Comparison of ENCODE assay signal across 13 cellular contexts in genomic region chr2:150339282-150339681, GRCh38.
DNase-seq lines count a peak whose midpoint lies in the region; ATAC-seq and TF ChIP-seq lines count a peak whose summit lies in the region.
"Had no signal": no experiment of that assay in that cellular context is flagged by ENCODE, and none has a peak within 500 bp of the region (broad histone marks: within the 10 kb centered on the region; RNA-seq: fewer than 3 reads in every experiment).

No MANE protein-coding gene starts in this region.

- H3K4me3 ChIP-seq in IMR-90 (ENCODE audit: insufficient read depth, low read depth, low read length) (no peak overlapping the region), epithelial cell of esophagus (ENCODE audit: low read length) (no peak overlapping the region), mesenchymal stem cell (ENCODE audit: insufficient read depth in 1 of 2, low read depth in 1 of 2, low read length in 2 of 2) (no peak overlapping the region), BE2C (ENCODE audit: low read depth, low read length) (no peak overlapping the region)
- H3K4me3 ChIP-seq: A549; BLaER1 treated with 17β-estradiol and CSF1 and Interleukin-3, amounts not matched to agents 10 nM and 100 nM; Peyer's patch had no signal

- no peaks in the 10 kb centered on the region for H3K79me1 ChIP-seq in IMR-90 (ENCODE audit: low read depth in 1 of 2, low read length in 2 of 2)
- H3K79me1 ChIP-seq in mesenchymal stem cell (replicated peaks; ENCODE audit: low read length, poor library complexity, severe bottlenecking) = no peaks in the 10 kb centered on the region

- H2AK5ac ChIP-seq in IMR-90 (ENCODE audit: low read depth, low read length) (no peak overlapping the region), mesenchymal stem cell (ENCODE audit: low read length, severe bottlenecking) (no peak overlapping the region)

- no peak overlapping the region for H3K4ac ChIP-seq in IMR-90 (ENCODE audit: low read depth, low read length)
- H3K4ac ChIP-seq in mesenchymal stem cell (ENCODE audit: low read depth in 1 of 2, low read length in 2 of 2) = no peak overlapping the region

- no peak overlapping the region for H2BK20ac ChIP-seq in IMR-90 (ENCODE audit: low read depth, low read length)

- H3K4me3 Mint-ChIP-seq in Calu3 (ENCODE audit: low read depth, unreplicated experiment) = no peak overlapping the region
- H3K4me3 Mint-ChIP-seq: CD8-positive, alpha-beta T cell had no signal

- H3K14ac ChIP-seq in IMR-90 (replicated peaks; ENCODE audit: low read depth, low read length) (no peak overlapping the region), mesenchymal stem cell (ENCODE audit: low read length in 2 of 2) (no peak overlapping the region)

- 100% methylated on average over 1 of the region's 1 CpG; no CpG with 5 or more reads in 1 of the 2 experiments for WGBS in IMR-90 (ENCODE audit: extremely low coverage in 2 of 2, insufficient read length in 1 of 2), 2 experiments
- 96% methylated on average over 1 of the region's 1 CpG for WGBS in mesenchymal stem cell

- H3K4me1 Mint-ChIP-seq in Calu3 (ENCODE audit: low read depth, unreplicated experiment) = no peaks in the 10 kb centered on the region

- no peak overlapping the region for H3K27ac Mint-ChIP-seq in Calu3 (ENCODE audit: unreplicated experiment)
- H3K27ac Mint-ChIP-seq: CD8-positive, alpha-beta T cell had no signal

- H4K91ac ChIP-seq in IMR-90 (ENCODE audit: insufficient read depth, low read depth, low read length) (no peak overlapping the region), mesenchymal stem cell (ENCODE audit: low read length) (no peak overlapping the region)

- no peak overlapping the region for H2AFZ ChIP-seq in IMR-90 (replicated peaks; ENCODE audit: low read length, poor library complexity)
- H2AFZ ChIP-seq in mesenchymal stem cell (ENCODE audit: low read depth, low read length) = no peak overlapping the region

- H2BK120ac ChIP-seq in IMR-90 (ENCODE audit: low read depth, low read length) (no peak overlapping the region), mesenchymal stem cell (ENCODE audit: low read depth, low read length) (no peak overlapping the region)

- no peaks in the 10 kb centered on the region for H4K20me1 ChIP-seq in IMR-90 (ENCODE audit: insufficient read depth, low read length)
- H4K20me1 ChIP-seq: BLaER1 treated with 17β-estradiol and CSF1 and Interleukin-3, amounts not matched to agents 10 nM and 100 nM had no signal

- H3K9me1 ChIP-seq in IMR-90 (ENCODE audit: insufficient read depth, low read length) = no peaks in the 10 kb centered on the region

- H3K27me3 Mint-ChIP-seq in Calu3 (ENCODE audit: unreplicated experiment) = no peaks in the 10 kb centered on the region

- H3K9me3 ChIP-seq in IMR-90 (ENCODE audit: control insufficient read depth, insufficient read depth, low read length) = no peaks in the 10 kb centered on the region
- H3K9me3 ChIP-seq in mesenchymal stem cell (ENCODE audit: control insufficient read depth, low read length) = no peaks in the 10 kb centered on the region
- H3K9me3 ChIP-seq in BE2C = no peaks in the 10 kb centered on the region
- H3K9me3 ChIP-seq: A549, Peyer's patch had no signal

- ATAC-seq in IMR-90 (ENCODE audit: low read depth) (no peak), GM19463 (IDR thresholded peaks at IDR 0.05; ENCODE audit: unreplicated experiment) (no peak)
- ATAC-seq: A549; CD8-positive, alpha-beta T cell had no signal

- H3K27me3 ChIP-seq in IMR-90 (ENCODE audit: control insufficient read depth, insufficient read depth, low read length) (no peaks in the 10 kb centered on the region), mesenchymal stem cell (ENCODE audit: control insufficient read depth in 1 of 2, insufficient read depth in 1 of 2, low read length in 2 of 2) (no peaks in the 10 kb centered on the region), BE2C (no peaks in the 10 kb centered on the region)
- H3K27me3 ChIP-seq: BLaER1 treated with 17β-estradiol and CSF1 and Interleukin-3, amounts not matched to agents 10 nM and 100 nM; Peyer's patch had no signal

- H3K4me2 ChIP-seq in IMR-90 (ENCODE audit: low read depth, low read length) = no peak overlapping the region
- H3K4me2 ChIP-seq in mesenchymal stem cell (ENCODE audit: low read length, poor library complexity, severe bottlenecking) = no peak overlapping the region
- H3K4me2 ChIP-seq: A549 had no signal

- H4K8ac ChIP-seq in IMR-90 (ENCODE audit: low read depth in 2 of 2, low read length in 2 of 2) (no peak overlapping the region), mesenchymal stem cell (ENCODE audit: low read length) (no peak overlapping the region)

- dilution Hi-C loops in IMR-90 (cut with HindIII; ENCODE audit: low sequenced_read_pairs, unreplicated experiment) = no loop called here

- no peak overlapping the region for H2BK12ac ChIP-seq in mesenchymal stem cell (ENCODE audit: low read length in 2 of 2)

- no peak overlapping the region for H3K23ac ChIP-seq in IMR-90 (ENCODE audit: low read depth, low read length)
- no peak overlapping the region for H3K23ac ChIP-seq in mesenchymal stem cell (ENCODE audit: low read length in 2 of 2)

- no peak for TF ChIP-seq POLR2A in IMR-90 (IDR thresholded peaks at IDR 0.05; ENCODE audit: low read depth, low read length)

- no peak for TF ChIP-seq CTCF in IMR-90 (conservative IDR thresholded peaks at IDR 0.05; ENCODE audit: low read depth, low read length)
- no peak for TF ChIP-seq CTCF in epithelial cell of esophagus (IDR thresholded peaks at IDR 0.05; ENCODE audit: insufficient read depth, low read depth, low read length, missing control alignments)
- TF ChIP-seq CTCF in Calu3 (IDR thresholded peaks at IDR 0.05; ENCODE audit: unreplicated experiment) = no peak
- no peak for TF ChIP-seq CTCF in BE2C (IDR thresholded peaks at IDR 0.05; ENCODE audit: low read depth, low read length)

- H3K36me3 Mint-ChIP-seq in Calu3 (ENCODE audit: insufficient read depth, unreplicated experiment) = no peaks in the 10 kb centered on the region
- H3K36me3 Mint-ChIP-seq: CD8-positive, alpha-beta T cell had no signal

- no peaks in the 10 kb centered on the region for H3K4me1 ChIP-seq in IMR-90 (ENCODE audit: control insufficient read depth, insufficient read depth, low read length)
- H3K4me1 ChIP-seq in mesenchymal stem cell (ENCODE audit: control insufficient read depth, insufficient read depth, low read depth, low read length) = no peaks in the 10 kb centered on the region
- H3K4me1 ChIP-seq in BE2C = no peaks in the 10 kb centered on the region
- H3K4me1 ChIP-seq: Peyer's patch had no signal

- H2BK5ac ChIP-seq in IMR-90 (ENCODE audit: low read depth, low read length, poor library complexity, severe bottlenecking) = no peak overlapping the region
- H2BK5ac ChIP-seq in mesenchymal stem cell (ENCODE audit: low read depth, low read length, poor library complexity, severe bottlenecking) = no peak overlapping the region

- intact Hi-C loops in IMR-90 (cut with micrococcal nuclease) (no loop called here), Calu3 (cut with micrococcal nuclease; ENCODE audit: unreplicated experiment) (no loop called here)

- no peaks in the 10 kb centered on the region for H3K9me3 Mint-ChIP-seq in Calu3 (ENCODE audit: low read depth, unreplicated experiment)
- H3K9me3 Mint-ChIP-seq: CD8-positive, alpha-beta T cell had no signal

- TF ChIP-seq RAD21 in IMR-90 (IDR thresholded peaks at IDR 0.05; ENCODE audit: low read length) = no peak

- POLR2A ChIA-PET in IMR-90 (lab: Charles Lee; ENCODE audit: unreplicated experiment) = no interaction called here

- H3K9ac ChIP-seq in IMR-90 (ENCODE audit: low read depth, low read length) (no peak overlapping the region), mesenchymal stem cell (ENCODE audit: low read length) (peak overlapping the region; percentile 3)
- H3K9ac ChIP-seq: BLaER1 treated with 17β-estradiol and CSF1 and Interleukin-3, amounts not matched to agents 10 nM and 100 nM had no signal

- CTCF ChIA-PET in IMR-90 (lab: Yijun Ruan, JAX) = no interaction called here
- CTCF ChIA-PET in Calu3 (lab: Charles Lee) = interaction anchor here (0.5 kb wide), 1 partner anchor 206 kb away, joined by 3 read pairs; no protein-coding TSS in a partner anchor

- DNase-seq in EL (peak; percentile 7), IMR-90 (peak; percentile 10), epithelial cell of esophagus (ENCODE audit: low read depth) (peak; percentile 29), mesenchymal stem cell (no peak), Calu3 (no peak), BE2C (no peak), DMS53 (lab: John Stamatoyannopoulos, UW) (no peak)
- DNase-seq: CD8-positive, alpha-beta T cell; DMS79; Peyer's patch had no signal

- H2BK15ac ChIP-seq in IMR-90 (ENCODE audit: low read depth, low read length) (no peak overlapping the region), mesenchymal stem cell (ENCODE audit: low read depth, poor library complexity, severe bottlenecking) (no peak overlapping the region)

- H2AK9ac ChIP-seq in IMR-90 (replicated peaks; ENCODE audit: low read depth, low read length, poor library complexity) = no peak overlapping the region

- no peak overlapping the region for H4K5ac ChIP-seq in IMR-90 (ENCODE audit: low read depth, low read length)

- in situ Hi-C loops in IMR-90 (cut with MboI; ENCODE audit: low sequenced_read_pairs) = no loop called here

- H3K36me3 ChIP-seq in IMR-90 (ENCODE audit: control insufficient read depth, insufficient read depth, low read length) = no peaks in the 10 kb centered on the region
- H3K36me3 ChIP-seq in mesenchymal stem cell (ENCODE audit: control insufficient read depth in 1 of 2, insufficient read depth in 2 of 2, low read depth in 1 of 2, low read length in 2 of 2) = no peaks in the 10 kb centered on the region
- H3K36me3 ChIP-seq in BE2C = no peaks in the 10 kb centered on the region
- H3K36me3 ChIP-seq: BLaER1 treated with 17β-estradiol and CSF1 and Interleukin-3, amounts not matched to agents 10 nM and 100 nM; Peyer's patch had no signal

- no peak overlapping the region for H3K56ac ChIP-seq in IMR-90 (ENCODE audit: extremely low read depth, insufficient read depth, low read length)

- no peak overlapping the region for H3K18ac ChIP-seq in IMR-90 (ENCODE audit: low read depth, low read length)
- no peak overlapping the region for H3K18ac ChIP-seq in mesenchymal stem cell (ENCODE audit: low read depth in 1 of 2, low read length in 2 of 2)

- BruUV-seq in IMR-90 (replicated peaks; lab: Mats Ljungman, UMichigan) (no TSS peak), Calu3 (replicated peaks; lab: Mats Ljungman, UMichigan) (no TSS peak)

- H3K27ac ChIP-seq in IMR-90 (ENCODE audit: insufficient read depth, low read length) = no peak overlapping the region
- H3K27ac ChIP-seq in mesenchymal stem cell (ENCODE audit: low read length, poor library complexity, severe bottlenecking) = no peak overlapping the region
- H3K27ac ChIP-seq: A549; BLaER1 treated with 17β-estradiol and CSF1 and Interleukin-3, amounts not matched to agents 10 nM and 100 nM; Peyer's patch had no signal

TF ChIP-seq in IMR-90, 13 proteins besides CTCF, POLR2A, EP300 and RAD21 (continues in another document):
- TF ChIP-seq CHD1 (IDR thresholded peaks at IDR 0.05; ENCODE audit: low read depth, low read length) (no peak), RCOR1 (IDR thresholded peaks at IDR 0.05; ENCODE audit: insufficient replicate concordance, low read length) (no peak)

Comparison
In these comparisons a context has a peak if more than half of its experiments do, and no peak if none do; other contexts are left out.
1. DNase-seq: peak in EL (single experiment), IMR-90 (single experiment) and epithelial cell of esophagus (single experiment); none in mesenchymal stem cell (single experiment), Calu3 (single experiment), BE2C (single experiment) and DMS53 (single experiment).